Comparison of ENCODE assay signal across 8 cellular contexts in genomic region chr19:17933414-17934129, GRCh38. TPM values are rescaled to one million over a fixed set of nuclear protein-coding genes. Genes with fewer than 3 reads are reported as not detected.
DNase-seq lines count a peak whose midpoint lies in the region; ATAC-seq, FAIRE-seq and TF ChIP-seq lines count a peak whose summit lies in the region.

No MANE protein-coding gene starts in this region.

- H4K20me1 ChIP-seq in PC-3 (ENCODE audit: low read length) (no peaks in the 10 kb centered on the region), endothelial cell of umbilical vein (replicated peaks; ENCODE audit: control insufficient read depth, extremely low read depth, insufficient read depth, low read length) (no peaks in the 10 kb centered on the region), osteoblast (ENCODE audit: insufficient read depth, low read length) (peaks cover 3% of the 10 kb centered on the region)

- no peaks in the 10 kb centered on the region for H3K9me1 ChIP-seq in endothelial cell of umbilical vein (replicated peaks; ENCODE audit: control insufficient read depth, extremely low read depth, insufficient read depth, low read length)

- H3K9me3 ChIP-seq in PC-3 (ENCODE audit: low read length) (no peaks in the 10 kb centered on the region), endothelial cell of umbilical vein (replicated peaks; ENCODE audit: control insufficient read depth, insufficient read depth, low read length) (no peaks in the 10 kb centered on the region), osteoblast (ENCODE audit: low read depth, low read length) (no peaks in the 10 kb centered on the region)

- H3K27me3 ChIP-seq in PC-3 (ENCODE audit: low read length), result no peaks in the 10 kb centered on the region
- H3K27me3 ChIP-seq in endothelial cell of umbilical vein (ENCODE audit: control insufficient read depth in 2 of 2, insufficient read depth in 2 of 2, low read length in 2 of 2), result no peaks in the 10 kb centered on the region
- H3K27me3 ChIP-seq in osteoblast (ENCODE audit: insufficient read depth, low read length), result no peaks in the 10 kb centered on the region

- peak; percentile 59 for ATAC-seq in PC-3
- ATAC-seq in GM21529 (IDR thresholded peaks at IDR 0.05; ENCODE audit: unreplicated experiment), result no peak

- H3K4me1 ChIP-seq in PC-3 (ENCODE audit: insufficient read depth, low read length), result peaks cover 13% of the 10 kb centered on the region
- peaks cover 16% of the 10 kb centered on the region for H3K4me1 ChIP-seq in endothelial cell of umbilical vein (ENCODE audit: control insufficient read depth, extremely low read depth, insufficient read depth, low read length)
- peaks cover 20% of the 10 kb centered on the region for H3K4me1 ChIP-seq in osteoblast (ENCODE audit: insufficient read depth, low read length)

- TF ChIP-seq POLR2A in endothelial cell of umbilical vein (IDR thresholded peaks at IDR 0.05; ENCODE audit: low read depth, low read length), result no peak

- peak overlapping the region; percentile 86 for H3K4me3 ChIP-seq in PC-3 (ENCODE audit: low read length)
- peak overlapping the region; percentile 93 to 98 (median 95) for H3K4me3 ChIP-seq in endothelial cell of umbilical vein (replicated peaks in 1 of 3; ENCODE audit: insufficient read depth in 1 of 3, low read depth in 1 of 3, low read length in 3 of 3)
- peak overlapping the region; percentile 95 for H3K4me3 ChIP-seq in osteoblast (ENCODE audit: insufficient read depth, low read length)

- H3K36me3 ChIP-seq in PC-3 (ENCODE audit: low read depth, low read length) (no peaks in the 10 kb centered on the region), endothelial cell of umbilical vein (ENCODE audit: control insufficient read depth in 2 of 2, extremely low read depth in 1 of 2, insufficient read depth in 2 of 2, low read length in 2 of 2) (peaks cover 0 to 5% of the 10 kb centered on the region in 2 experiments), osteoblast (ENCODE audit: insufficient read depth, low read length) (no peaks in the 10 kb centered on the region)

- H2AFZ ChIP-seq in PC-3 (ENCODE audit: low read length), result peak overlapping the region; percentile 84
- peak overlapping the region; percentile 89 for H2AFZ ChIP-seq in endothelial cell of umbilical vein (ENCODE audit: low read depth, low read length)
- H2AFZ ChIP-seq in osteoblast (ENCODE audit: low read length), result peak overlapping the region; percentile 99

- TF ChIP-seq CTCF in PC-3 (conservative IDR thresholded peaks at IDR 0.05; ENCODE audit: low read depth, low read length), result no peak
- no peak for TF ChIP-seq CTCF in endothelial cell of umbilical vein (IDR thresholded peaks at IDR 0.05; ENCODE audit: extremely low read depth in 1 of 2, insufficient read depth in 1 of 2, low read depth in 1 of 2, low read length in 2 of 2)
- no peak for TF ChIP-seq CTCF in osteoblast (IDR thresholded peaks at IDR 0.05; ENCODE audit: extremely low read depth, low read depth, low read length)

- peak; percentile 10 for DNase-seq in ELF-1 (ENCODE audit: low read depth, low spot score)
- peak; percentile 91 for DNase-seq in PC-3
- no peak for DNase-seq in endothelial cell of umbilical vein (ENCODE audit: low read depth, low spot score)
- peak; percentile 76 for DNase-seq in osteoblast (ENCODE audit: insufficient read length, low spot score, missing footprints)
- no peak for DNase-seq in GF-D8 (lab: John Stamatoyannopoulos, UW)
- DNase-seq in hippocampal formation (lab: John Stamatoyannopoulos, UW), result no peak
- no peak for DNase-seq in SHP77 treated with DMSO at 0.1 percent for 48 hours (lab: John Stamatoyannopoulos, UW)

- peak; percentile 44 for FAIRE-seq in endothelial cell of umbilical vein (lab: Jason Lieb, UNC)

- H3K79me2 ChIP-seq in PC-3 (ENCODE audit: low read length) (peaks cover 22% of the 10 kb centered on the region), endothelial cell of umbilical vein (ENCODE audit: control insufficient read depth, insufficient read depth, low read length) (peaks cover 15% of the 10 kb centered on the region), osteoblast (ENCODE audit: insufficient read depth, low read length) (peaks cover 17% of the 10 kb centered on the region)

- H3K4me2 ChIP-seq in PC-3 (ENCODE audit: low read length) (peak overlapping the region; percentile 99), endothelial cell of umbilical vein (ENCODE audit: insufficient read depth, low read length) (peak overlapping the region; percentile 72), osteoblast (ENCODE audit: insufficient read depth, low read length) (peak overlapping the region; percentile 90)

- dilution Hi-C loops in endothelial cell of umbilical vein (cut with MboI; ENCODE audit: extremely low pct_ligation_motif_present, low sequenced_read_pairs), result no loop called here

- CTCF ChIA-PET in PC-3 (lab: Charles Lee), result interaction anchor here (1.0 to 2.5 kb wide), 3 partner anchors 63 to 74 kb away, joined by 3 to 105 read pairs (median 33); partner anchors contain the start of genes RPL18A and SLC5A5
- CTCF ChIA-PET in endothelial cell of umbilical vein (lab: Charles Lee), result interaction anchor here (0.7 to 4.4 kb wide), 16 partner anchors 10 to 167 kb away, joined by 3 to 118 read pairs (median 6); partner anchors contain the start of genes RPL18A and SLC5A5

- H3K9ac ChIP-seq in PC-3 (ENCODE audit: low read length) (peak overlapping the region; percentile 94), endothelial cell of umbilical vein (replicated peaks; ENCODE audit: extremely low read depth, insufficient read depth, low read length) (peak overlapping the region; percentile 83)

- intact Hi-C loops in PC-3 (cut with micrococcal nuclease) (loop anchor here (2.0 kb wide), 1 partner anchor 75 kb away; the partner anchor contains the start of gene RPL18A), endothelial cell of umbilical vein (cut with micrococcal nuclease) (loop anchor here (2.0 to 5.0 kb wide), 2 partner anchors 13 to 141 kb away; no protein-coding TSS in a partner anchor)

- TSS peak; percentile 84 for BruUV-seq in PC-3 (replicated peaks; lab: Mats Ljungman, UMichigan)
- BruUV-seq in endothelial cell of umbilical vein (replicated peaks; lab: Mats Ljungman, UMichigan), result TSS peak; percentile 57

- peak overlapping the region; percentile 83 for H3K27ac ChIP-seq in PC-3 (ENCODE audit: low read length)
- peak overlapping the region; percentile 91 for H3K27ac ChIP-seq in endothelial cell of umbilical vein (ENCODE audit: insufficient read depth, low read depth, low read length)
- peak overlapping the region; percentile 98 for H3K27ac ChIP-seq in osteoblast (ENCODE audit: low read depth, low read length)

- POLR2A ChIA-PET in PC-3 (lab: Charles Lee; ENCODE audit: unreplicated experiment) (interaction anchor here (0.6 to 1.0 kb wide), 5 partner anchors 14 to 74 kb away, joined by 3 to 11 read pairs (median 3); no protein-coding TSS in a partner anchor), endothelial cell of umbilical vein (lab: Charles Lee) (interaction anchor here (0.5 to 1.7 kb wide), 3 partner anchors 66 to 1172 kb away, joined by 3 to 18 read pairs (median 6); partner anchors contain the start of gene RPL18A)

- H3F3A ChIP-seq in PC-3 (ENCODE audit: low read length, unreplicated experiment), result no peaks in the 10 kb centered on the region

- no peaks in the 10 kb centered on the region for H3K9me2 ChIP-seq in PC-3 (replicated peaks; ENCODE audit: low read length)

TF ChIP-seq in endothelial cell of umbilical vein, 7 proteins besides CTCF, POLR2A, EP300 and RAD21:
- no peak for TF ChIP-seq GATA2 (IDR thresholded peaks at IDR 0.05; ENCODE audit: insufficient read depth, insufficient read length, low read depth, low read length)
- TF ChIP-seq JUN (IDR thresholded peaks at IDR 0.05; ENCODE audit: borderline replicate concordance, insufficient read depth, insufficient read length, low read depth), result no peak

RNA-seq across cellular contexts. Expression of gene CCDC124, which starts 0.8 kb away (rescaled TPM):
- total RNA-seq in PC-3 (2014; rRNA removed) (165 and 247 TPM in 2 replicates), endothelial cell of umbilical vein (115 and 123 TPM in 2 replicates), osteoblast (15.9 and 21.5 TPM in 2 replicates)
- 101 and 128 TPM in 2 replicates for polyA plus RNA-seq in endothelial cell of umbilical vein
- 76.7 and 119 TPM in 2 replicates for polyA plus RNA-seq in endothelial cell of umbilical vein (2011; cell fraction: cytosol; rRNA removed)
- 41.4 and 51.7 TPM in 2 replicates for polyA plus RNA-seq in endothelial cell of umbilical vein (2011; cell fraction: nucleus; rRNA removed)
- polyA plus RNA-seq in endothelial cell of umbilical vein (2012), result 85.4 and 149 TPM in 2 replicates
- 8.9 and 11.6 TPM in 2 replicates for polyA minus RNA-seq in endothelial cell of umbilical vein
- polyA minus RNA-seq in endothelial cell of umbilical vein (2011; cell fraction: cytosol; rRNA and poly(A)+ RNA removed), result 32.0 TPM
- 3.8 and 14.5 TPM in 2 replicates for polyA minus RNA-seq in endothelial cell of umbilical vein (2011; cell fraction: nucleus; rRNA and poly(A)+ RNA removed)

RNA-seq across cellular contexts. Expression of gene KCNN1, which starts 33.3 kb away (rescaled TPM):
- total RNA-seq in PC-3 (2014; rRNA removed) (not detected in 2 replicates), endothelial cell of umbilical vein (0.32 and 0.80 TPM in 2 replicates), osteoblast (under 0.01 TPM in 1 of 2 replicates, not detected in the other)
- 0.18 TPM in 2 replicates for polyA plus RNA-seq in endothelial cell of umbilical vein
- polyA plus RNA-seq in endothelial cell of umbilical vein (2011; cell fraction: cytosol; rRNA removed), result 0.13 TPM in 2 replicates
- not detected in 2 replicates for polyA plus RNA-seq in endothelial cell of umbilical vein (2011; cell fraction: nucleus; rRNA removed)
- polyA plus RNA-seq in endothelial cell of umbilical vein (2012), result 0.40 and 0.93 TPM in 2 replicates
- 0.41 TPM in 1 of 2 replicates, not detected in the other for polyA minus RNA-seq in endothelial cell of umbilical vein
- 2.6 TPM for polyA minus RNA-seq in endothelial cell of umbilical vein (2011; cell fraction: cytosol; rRNA and poly(A)+ RNA removed)
- polyA minus RNA-seq in endothelial cell of umbilical vein (2011; cell fraction: nucleus; rRNA and poly(A)+ RNA removed), result not detected in 2 replicates

Comparison
In these comparisons a context has a peak if more than half of its experiments do, and no peak if none do; other contexts are left out.
1. DNase-seq: peak in ELF-1 (single experiment), PC-3 (single experiment) and osteoblast (single experiment); none in endothelial cell of umbilical vein (single experiment), GF-D8 (single experiment), hippocampal formation (0 of 2) and SHP77 treated with DMSO at 0.1 percent for 48 hours (single experiment).
2. Peak in every context shown above with its lines, with median percentiles within 50 percentile points of each other: H2AFZ ChIP-seq, H3K27ac ChIP-seq, H3K4me2 ChIP-seq and H3K4me3 ChIP-seq.